Comparison of ENCODE assay signal across 20 cellular contexts in the genomic region with DNA sequence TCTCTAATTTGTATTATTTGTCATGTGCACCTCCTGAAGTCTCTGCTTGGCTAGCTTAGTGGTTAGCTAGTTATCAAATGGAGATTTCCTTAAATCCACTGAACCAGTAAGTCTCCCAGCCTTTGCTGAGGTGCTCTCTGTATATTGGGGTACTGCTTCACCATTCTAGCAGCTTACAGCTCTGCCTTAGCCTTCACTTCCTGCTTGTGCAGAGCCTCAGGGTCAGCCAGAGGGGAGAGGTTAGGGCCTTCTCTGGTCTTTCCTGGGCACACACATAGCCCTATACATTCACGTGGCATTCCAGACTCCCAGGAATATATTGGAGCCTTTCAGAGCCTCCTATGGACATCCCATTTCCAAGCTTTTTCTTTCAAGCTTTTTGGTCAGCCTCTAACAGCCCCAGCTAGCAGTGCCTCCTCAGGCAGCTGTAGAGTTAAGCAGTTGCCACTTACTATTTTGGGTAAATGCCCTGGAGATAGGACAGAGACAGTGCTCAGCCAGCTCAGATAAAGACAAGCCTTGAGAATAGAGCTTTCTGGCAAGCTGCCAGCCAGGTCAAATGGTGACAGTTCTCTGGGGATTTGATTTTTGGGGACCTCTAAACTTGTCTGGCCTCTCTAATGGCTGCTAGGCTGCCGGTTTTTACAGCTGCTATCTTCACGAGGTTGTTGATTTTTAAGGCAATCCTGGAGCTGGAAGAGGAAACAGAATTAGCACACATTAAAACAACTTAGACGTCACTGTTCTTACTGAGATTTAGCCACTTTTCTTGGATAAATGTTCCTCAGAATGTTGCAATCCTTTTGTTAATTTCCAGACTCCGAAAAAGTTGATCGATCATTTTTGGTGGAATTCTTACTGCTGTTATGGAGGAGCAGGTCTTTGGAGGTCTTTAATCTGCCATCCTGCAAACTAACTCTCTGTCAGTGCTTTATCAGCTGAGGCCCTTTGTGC.
"Had no signal": no experiment of that assay in that cellular context is flagged by ENCODE, and none has a peak within 500 bp of the region (broad histone marks: within the 10 kb centered on the region; RNA-seq: fewer than 3 reads in every experiment).

No MANE protein-coding gene starts in this region.

- H3K4me1 ChIP-seq: ascending aorta, parathyroid adenoma had no signal

- H3K9ac ChIP-seq: parathyroid adenoma had no signal

- DNase-seq: activated CD4-positive, alpha-beta T cell treated with anti-CD3 and anti-CD28 coated beads for 1 hour; activated CD4-positive, alpha-beta T cell treated with anti-CD3 and anti-CD28 coated beads, Interleukin-2, amount 50 U/mL, for 4 hours; activated naive CD4-positive, alpha-beta T cell; activated naive CD8-positive, alpha-beta T cell treated with anti-CD3 and anti-CD28 coated beads, Interleukin-2, amount 10 ng/mL, durations not matched to agents 7 days and 5 days; activated T-cell treated with anti-CD3 and anti-CD28 coated beads for 4 hours; dermis blood vessel endothelial cell; effector memory CD8-positive, alpha-beta T cell; head of caudate nucleus; immature natural killer cell; mesenchymal stem cell; natural killer cell; stimulated activated CD4-positive, alpha-beta T cell treated with anti-CD3 and anti-CD28 coated beads, Interleukin-4, amount 100 ng/mL, for 4 hours; stimulated activated CD8-positive, alpha-beta memory T cell treated with anti-CD3 and anti-CD28 coated beads, Interleukin-4, amount 100 ng/mL, for 48 hours; stimulated activated naive CD4-positive, alpha-beta T cell treated with Interleukin-2 at 50 U/mL for 16 hours had no signal

- H3K9me3 ChIP-seq: ascending aorta, neutrophil had no signal

- H3K4me3 ChIP-seq: ascending aorta, smooth muscle cell had no signal

- H3K36me3 ChIP-seq: neutrophil had no signal

- H3K4me2 ChIP-seq: smooth muscle cell had no signal

- H3K27ac ChIP-seq: ascending aorta, epithelial cell of prostate, neutrophil, parathyroid adenoma, VCaP had no signal

- ATAC-seq: effector memory CD8-positive, alpha-beta T cell; natural killer cell had no signal

- H3K27me3 ChIP-seq: ascending aorta, neutrophil had no signal
